ENCODE assay signal across 11 cellular contexts in the genomic region with DNA sequence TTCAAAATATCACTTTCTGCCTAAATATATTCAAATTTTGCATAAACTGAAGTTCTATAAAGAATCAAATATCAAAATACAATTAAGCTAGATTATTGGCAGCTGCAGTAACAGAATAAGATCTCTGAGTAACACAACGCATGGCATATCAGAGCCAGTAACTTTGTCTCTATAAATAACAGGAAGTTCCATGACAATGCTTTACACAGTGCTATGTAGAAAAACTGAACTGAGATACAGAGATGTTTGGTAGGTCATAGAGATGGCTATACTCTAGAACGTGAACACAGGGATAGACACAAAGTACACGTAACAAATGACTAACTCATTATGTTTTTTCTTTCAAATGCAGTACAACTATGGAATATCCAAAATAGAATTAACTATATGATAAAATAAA. TPM values are rescaled to one million over a fixed set of nuclear protein-coding genes. Genes with fewer than 3 reads are reported as not detected.
DNase-seq lines count a peak whose midpoint lies in the region; ATAC-seq and TF ChIP-seq lines count a peak whose summit lies in the region.
"Had no signal": no experiment of that assay in that cellular context is flagged by ENCODE, and none has a peak within 500 bp of the region (broad histone marks: within the 10 kb centered on the region; RNA-seq: fewer than 3 reads in every experiment).

No MANE protein-coding gene starts in this region.

- ATAC-seq in HG03460 (IDR thresholded peaks at IDR 0.05; ENCODE audit: unreplicated experiment) = peak; percentile 59
- peak; percentile 67 for ATAC-seq in effector memory CD8-positive, alpha-beta T cell (replicated peaks)

- POLR2A ChIA-PET in A673 (lab: Charles Lee; ENCODE audit: low non-redundant PET) = no interaction called here

- H3K4me1 ChIP-seq in subcutaneous abdominal adipose tissue (ENCODE audit: control insufficient read depth in 5 of 5, insufficient read depth in 5 of 5, low read length in 5 of 5) = peaks cover 0 to 43% (median 35%) of the 10 kb centered on the region in 5 donors
- peaks cover 5% of the 10 kb centered on the region for H3K4me1 ChIP-seq in A673 (ENCODE audit: insufficient read depth, low read length, poor library complexity, severe bottlenecking)

- H3K36me3 Mint-ChIP-seq in activated naive CD4-positive, alpha-beta T cell treated with anti-CD3 and anti-CD28 coated beads, Interleukin-2, amount 50 U/mL, for 24 hours = peaks cover 27% of the 10 kb centered on the region
- H3K36me3 Mint-ChIP-seq in effector memory CD8-positive, alpha-beta T cell (ENCODE audit: insufficient read depth) = peaks cover 94% of the 10 kb centered on the region

- H3K4me3 ChIP-seq in subcutaneous abdominal adipose tissue (ENCODE audit: low read depth in 1 of 5, low read length in 5 of 5) (no peak overlapping the region), A673 (ENCODE audit: low read depth, low read length, poor library complexity, severe bottlenecking) (no peak overlapping the region)

- H3K27me3 ChIP-seq in subcutaneous abdominal adipose tissue (ENCODE audit: control insufficient read depth in 5 of 5, insufficient read depth in 4 of 5, low read length in 5 of 5) (no peaks in the 10 kb centered on the region), A673 (replicated peaks; ENCODE audit: insufficient read depth, low read depth, low read length, poor library complexity) (no peaks in the 10 kb centered on the region)

- TF ChIP-seq CTCF in A673 (conservative IDR thresholded peaks at IDR 0.05; ENCODE audit: low read depth, low read length) = no peak

- DNase-seq in activated naive CD4-positive, alpha-beta T cell (lab: John Stamatoyannopoulos, UW) = no peak
- no peak for DNase-seq in effector memory CD8-positive, alpha-beta T cell
- DNase-seq in A673 (ENCODE audit: low spot score) = no peak
- no peak for DNase-seq in KG1 (lab: John Stamatoyannopoulos, UW)
- DNase-seq in Ammon's horn (ENCODE audit: low spot score) = no peak
- DNase-seq: endodermal cell, NCI-H146 had no signal

- H3K9me3 Mint-ChIP-seq in activated naive CD4-positive, alpha-beta T cell treated with anti-CD3 and anti-CD28 coated beads, Interleukin-2, amount 50 U/mL, for 24 hours = no peaks in the 10 kb centered on the region
- H3K9me3 Mint-ChIP-seq in effector memory CD8-positive, alpha-beta T cell = no peaks in the 10 kb centered on the region
- H3K9me3 Mint-ChIP-seq: endodermal cell had no signal

- intact Hi-C loops in A673 (cut with micrococcal nuclease; ENCODE audit: unreplicated experiment) = no loop called here

- H3K9ac ChIP-seq in subcutaneous abdominal adipose tissue (ENCODE audit: low read length in 5 of 5) = no peak overlapping the region

- BruUV-seq in A673 (replicated peaks; lab: Mats Ljungman, UMichigan) = no TSS peak

- peaks cover 80% of the 10 kb centered on the region for H3K4me1 Mint-ChIP-seq in activated naive CD4-positive, alpha-beta T cell treated with anti-CD3 and anti-CD28 coated beads, Interleukin-2, amount 50 U/mL, for 24 hours
- H3K4me1 Mint-ChIP-seq in effector memory CD8-positive, alpha-beta T cell (ENCODE audit: low read depth in 2 of 2) = peaks cover 43 to 60% of the 10 kb centered on the region in 2 donors

- peak overlapping the region; percentile 35 for H3K27ac ChIP-seq in subcutaneous abdominal adipose tissue (ENCODE audit: low read depth, low read length)
- no peak overlapping the region for H3K27ac ChIP-seq in A673 (ENCODE audit: low read depth, low read length, poor library complexity, severe bottlenecking)
- H3K27ac ChIP-seq: VCaP had no signal

- no peaks in the 10 kb centered on the region for H3K27me3 Mint-ChIP-seq in activated naive CD4-positive, alpha-beta T cell treated with anti-CD3 and anti-CD28 coated beads, Interleukin-2, amount 50 U/mL, for 24 hours
- H3K27me3 Mint-ChIP-seq in effector memory CD8-positive, alpha-beta T cell = no peaks in the 10 kb centered on the region

- CTCF ChIA-PET in A673 (lab: Charles Lee) = interaction anchor here (0.6 kb wide), 1 partner anchor 13 kb away, joined by 3 read pairs; no protein-coding TSS in a partner anchor

- H3K27ac Mint-ChIP-seq in activated naive CD4-positive, alpha-beta T cell treated with anti-CD3 and anti-CD28 coated beads, Interleukin-2, amount 50 U/mL, for 24 hours = peak overlapping the region; percentile 25
- H3K27ac Mint-ChIP-seq in effector memory CD8-positive, alpha-beta T cell = peak overlapping the region in 1 of 2 donors; percentile 87
- H3K27ac Mint-ChIP-seq: endodermal cell had no signal

- H3K36me3 ChIP-seq in subcutaneous abdominal adipose tissue (ENCODE audit: control insufficient read depth in 5 of 5, insufficient read depth in 5 of 5, low read length in 5 of 5) (peaks cover 11 to 37% (median 29%) of the 10 kb centered on the region in 5 donors), A673 (ENCODE audit: insufficient read depth, low read length, poor library complexity, severe bottlenecking) (peaks cover 51% of the 10 kb centered on the region)

- H3K9me3 ChIP-seq in subcutaneous abdominal adipose tissue (ENCODE audit: control insufficient read depth in 5 of 5, low read length in 5 of 5) (no peaks in the 10 kb centered on the region), A673 (ENCODE audit: low read depth, low read length, poor library complexity, severe bottlenecking) (no peaks in the 10 kb centered on the region)

- H3K4me3 Mint-ChIP-seq in activated naive CD4-positive, alpha-beta T cell treated with anti-CD3 and anti-CD28 coated beads, Interleukin-2, amount 50 U/mL, for 24 hours = peak overlapping the region; percentile 51
- H3K4me3 Mint-ChIP-seq in effector memory CD8-positive, alpha-beta T cell = peak overlapping the region in 1 of 2 donors; percentile 65
- H3K4me3 Mint-ChIP-seq: endodermal cell had no signal

RNA-seq across cellular contexts. Expression of a gene that starts 18.2 kb away (rescaled TPM):
- 354 and 378 TPM in 2 replicates for total RNA-seq in A673 (2021)

RNA-seq across cellular contexts. Expression of a gene that starts 48.4 kb away (rescaled TPM):
- total RNA-seq in A673 (2021) = 4.0 and 5.5 TPM in 2 replicates

RNA-seq across cellular contexts. Expression of a gene that starts 59.6 kb away (rescaled TPM):
- 40.2 and 49.3 TPM in 2 replicates for total RNA-seq in A673 (2021)
